Comparison of ENCODE assay signal across 25 cellular contexts in genomic region chr2:33085646-33086045, GRCh38.
DNase-seq lines count a peak whose midpoint lies in the region; ATAC-seq and TF ChIP-seq lines count a peak whose summit lies in the region.
"Had no signal": no experiment of that assay in that cellular context is flagged by ENCODE, and none has a peak within 500 bp of the region (broad histone marks: within the 10 kb centered on the region; RNA-seq: fewer than 3 reads in every experiment).

No MANE protein-coding gene starts in this region.

- H3K9me3 ChIP-seq in thoracic aorta = no peaks in the 10 kb centered on the region
- H3K9me3 ChIP-seq: tibial nerve had no signal

- TF ChIP-seq CTCF in VCaP (conservative IDR thresholded peaks at IDR 0.05) (no peak), fibroblast of mammary gland (conservative IDR thresholded peaks at IDR 0.05; ENCODE audit: control insufficient read depth, insufficient read depth, low read depth, low read length) (no peak), thoracic aorta (IDR thresholded peaks at IDR 0.05) (no peak)

- ATAC-seq in Right ventricle myocardium superior (ENCODE audit: poor library complexity) (peak; percentile 32), thoracic aorta (ENCODE audit: insufficient number of reproducible peaks, low FRiP score, low read depth) (no peak), GM18858 (IDR thresholded peaks at IDR 0.05; ENCODE audit: unreplicated experiment) (no peak)
- ATAC-seq: HCT116; K562; stimulated activated naive CD8-positive, alpha-beta T cell treated with anti-CD3 and anti-CD28 coated beads, Interleukin-15, amount 100 ng/mL, for 72 hours had no signal

- H3K4me3 ChIP-seq in fibroblast of mammary gland (ENCODE audit: control insufficient read depth, low read depth, low read length) (no peak overlapping the region), thoracic aorta (no peak overlapping the region)
- H3K4me3 ChIP-seq: hepatocyte, K562, PC-9, skin epidermis, tibial nerve had no signal

- intact Hi-C loops in Right ventricle myocardium superior (cut with DNase I) = loop anchor here (10.0 kb wide), 1 partner anchor 311 kb away; no protein-coding TSS in a partner anchor
- intact Hi-C loops in cardiac septum (cut with DNase I) = loop anchor here (5.0 kb wide), 1 partner anchor 138 kb away; the partner anchor contains the start of gene LTBP1

- H3K4me1 ChIP-seq in thoracic aorta (ENCODE audit: control insufficient read depth in 1 of 2, low read depth in 2 of 2) = peaks cover 15 to 62% of the 10 kb centered on the region in 2 donors

- H3K27me3 ChIP-seq in thoracic aorta (replicated peaks; ENCODE audit: insufficient read depth) = no peaks in the 10 kb centered on the region
- H3K27me3 ChIP-seq: hepatocyte, tibial nerve had no signal

- no peak for DNase-seq in Right ventricle myocardium superior
- no peak for DNase-seq in cardiac septum (ENCODE audit: low spot score)
- peak; percentile 80 for DNase-seq in fibroblast of mammary gland (ENCODE audit: low read depth)
- DNase-seq in thoracic aorta (ENCODE audit: low spot score) = no peak
- no peak for DNase-seq in stimulated activated CD4-positive, alpha-beta T cell treated with anti-CD3 and anti-CD28 coated beads, Interleukin-15, amount 100 ng/mL, for 24 hours
- no peak for DNase-seq in Kasumi-1 (lab: John Stamatoyannopoulos, UW)
- DNase-seq: activated CD4-positive, alpha-beta T cell treated with anti-CD3 and anti-CD28 coated beads for 48 hours; activated gamma-delta T cell; activated T-cell treated with anti-CD3 and anti-CD28 coated beads, Interleukin-2, amount 50 U/mL, for 24 hours; left colon; MM.1S; NCI-H1436; NCI-H446; nucleus accumbens; PC-9; SHP77 treated with DMSO at 0.1 percent for 48 hours; stimulated activated naive CD8-positive, alpha-beta T cell treated with anti-CD3 and anti-CD28 coated beads, Interleukin-15, amount 100 ng/mL, for 72 hours; WERI-Rb-1 had no signal

- H3K36me3 ChIP-seq in thoracic aorta = no peaks in the 10 kb centered on the region
- H3K36me3 ChIP-seq: tibial nerve, WERI-Rb-1 had no signal

- H3K27ac ChIP-seq in VCaP = peak overlapping the region; percentile 71
- peak overlapping the region; percentile 50 to 55 for H3K27ac ChIP-seq in thoracic aorta
- H3K27ac ChIP-seq: hepatocyte, PC-9, tibial nerve, WERI-Rb-1 had no signal
